ENCODE assay signal across 24 cellular contexts in the genomic region with DNA sequence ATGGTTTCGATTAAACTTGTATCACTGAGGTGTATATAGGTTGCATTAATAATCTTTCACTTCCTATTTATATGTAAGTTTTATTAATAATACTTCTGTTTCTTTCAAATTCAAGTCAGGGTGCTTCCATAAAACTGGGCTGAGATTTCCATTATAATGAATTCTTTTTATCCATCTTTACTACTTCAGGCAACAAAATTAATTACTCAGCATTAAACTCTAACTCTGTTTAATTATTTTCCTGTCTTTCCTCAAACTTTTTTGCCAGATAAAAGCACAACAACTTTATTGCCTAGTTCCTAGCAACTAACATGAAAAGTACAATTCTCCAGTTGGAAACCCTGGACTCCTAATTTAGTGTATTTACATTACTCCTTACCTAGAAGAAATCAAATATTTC.
"Had no signal": no experiment of that assay in that cellular context is flagged by ENCODE, and none has a peak within 500 bp of the region (broad histone marks: within the 10 kb centered on the region; RNA-seq: fewer than 3 reads in every experiment).

No MANE protein-coding gene starts in this region.

- H3K9me3 ChIP-seq: colonic mucosa, esophagus squamous epithelium, gastrocnemius medialis, left lung, lower lobe of right lung, mucosa of descending colon had no signal

- H3K27me3 ChIP-seq: colonic mucosa had no signal

- ATAC-seq: effector memory CD8-positive, alpha-beta T cell; esophagus mucosa; gastrocnemius medialis; heart right ventricle; left cardiac atrium; left lung; left ventricle myocardium superior; lower lobe of right lung had no signal

- H3K4me3 ChIP-seq: colonic mucosa, esophagus squamous epithelium, gastrocnemius medialis, heart right ventricle, left lung, lower lobe of right lung, mucosa of descending colon had no signal

- H3K27ac ChIP-seq: colonic mucosa, epithelial cell of prostate, esophagus squamous epithelium, gastrocnemius medialis, heart right ventricle, left lung, lower lobe of right lung had no signal

- DNase-seq: colonic mucosa; cortex of kidney; effector CD8-positive, alpha-beta T cell; effector memory CD8-positive, alpha-beta T cell; endodermal cell; erythroblast; esophagus squamous epithelium; foreskin fibroblast; foreskin melanocyte; gastrocnemius medialis; glutamatergic neuron; head of caudate nucleus; heart right ventricle; hippocampal formation; left cardiac atrium; left lung; left ventricle myocardium superior; lower lobe of right lung; mesenchymal stem cell; mucosa of descending colon had no signal

- FAIRE-seq: endometrium, keratinocyte had no signal

- H3K36me3 ChIP-seq: colonic mucosa, esophagus squamous epithelium, gastrocnemius medialis, heart right ventricle, left lung, lower lobe of right lung had no signal
